In the genomic region with DNA sequence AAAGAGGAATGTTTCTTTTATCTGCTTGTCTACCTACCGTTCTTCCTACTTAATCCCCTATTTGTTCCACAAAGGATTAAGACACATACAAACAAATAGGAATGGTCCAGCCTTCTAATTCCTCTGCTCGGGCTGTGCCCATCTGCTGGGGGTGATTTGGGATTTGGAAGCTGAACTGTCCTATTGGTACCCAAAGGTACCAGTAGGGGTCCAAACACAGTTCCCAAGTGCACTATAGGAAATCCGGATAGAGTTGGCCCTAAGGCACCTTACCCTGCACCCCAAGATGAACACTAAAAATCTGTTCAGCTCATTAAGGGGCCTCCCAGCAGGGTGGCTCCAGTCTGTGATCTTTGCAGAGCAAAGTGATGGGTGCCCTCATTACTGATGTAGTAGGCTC, we compare ENCODE assay signal across 14 cellular contexts.
DNase-seq lines count a peak whose midpoint lies in the region; ATAC-seq and TF ChIP-seq lines count a peak whose summit lies in the region.
"Had no signal": no experiment of that assay in that cellular context is flagged by ENCODE, and none has a peak within 500 bp of the region (broad histone marks: within the 10 kb centered on the region; RNA-seq: fewer than 3 reads in every experiment).

No MANE protein-coding gene starts in this region.

- H3K4me3 ChIP-seq in GM23338 (no peak overlapping the region), WERI-Rb-1 (ENCODE audit: low read depth, low read length) (peak overlapping the region; percentile 9; the same call in 1 of the 2 replicates), trophoblast cell (ENCODE audit: low read depth, low read length) (no peak overlapping the region)
- H3K4me3 ChIP-seq: BLaER1, GM12878 had no signal

- H3K27ac ChIP-seq in GM23338 (ENCODE audit: low read depth): no peak overlapping the region
- peak overlapping the region; percentile 84 for H3K27ac ChIP-seq in WERI-Rb-1
- no peak overlapping the region for H3K27ac ChIP-seq in trophoblast cell (ENCODE audit: low read depth, low read length)
- H3K27ac ChIP-seq: BLaER1 had no signal

- H3K9ac ChIP-seq in trophoblast cell (ENCODE audit: low read length): no peak overlapping the region
- H3K9ac ChIP-seq: BLaER1 had no signal

- no peaks in the 10 kb centered on the region for H3K4me1 ChIP-seq in GM23338 (ENCODE audit: insufficient read depth)
- H3K4me1 ChIP-seq in trophoblast cell (ENCODE audit: control insufficient read depth in 1 of 2, insufficient read depth in 2 of 2, low read length in 2 of 2): no peaks in the 10 kb centered on the region
- H3K4me1 ChIP-seq: BLaER1 had no signal

- H2AFZ ChIP-seq in GM23338 (no peak overlapping the region), trophoblast cell (ENCODE audit: insufficient read depth, low read length, poor library complexity) (no peak overlapping the region)

- H3K4ac ChIP-seq in trophoblast cell (ENCODE audit: low read depth, low read length): no peak overlapping the region

- H2BK5ac ChIP-seq in trophoblast cell (ENCODE audit: low read depth, low read length, poor library complexity): no peak overlapping the region

- H4K91ac ChIP-seq in trophoblast cell (ENCODE audit: low read depth, low read length): no peak overlapping the region

- H3K36me3 ChIP-seq in GM23338 (ENCODE audit: insufficient read depth): no peaks in the 10 kb centered on the region
- H3K36me3 ChIP-seq in WERI-Rb-1: no peaks in the 10 kb centered on the region
- no peaks in the 10 kb centered on the region for H3K36me3 ChIP-seq in trophoblast cell (ENCODE audit: control insufficient read depth in 1 of 2, insufficient read depth in 2 of 2, low read length in 2 of 2)
- H3K36me3 ChIP-seq: BLaER1 had no signal

- H3K18ac ChIP-seq in trophoblast cell (ENCODE audit: low read length): no peak overlapping the region

- no peak overlapping the region for H4K12ac ChIP-seq in trophoblast cell (ENCODE audit: low read depth, low read length)

- H3K36me3 Mint-ChIP-seq in GM23338 (ENCODE audit: low read depth): no peaks in the 10 kb centered on the region
- H3K36me3 Mint-ChIP-seq in glutamatergic neuron (ENCODE audit: unreplicated experiment): no peaks in the 10 kb centered on the region
- H3K36me3 Mint-ChIP-seq: CD14-positive monocyte; CD4-positive, alpha-beta memory T cell had no signal

- no peaks in the 10 kb centered on the region for H4K20me1 ChIP-seq in GM23338 (replicated peaks; ENCODE audit: insufficient read depth)
- H4K20me1 ChIP-seq: BLaER1 had no signal

- no CpG with 5 or more reads among the region's 3 CpGs for WGBS in trophoblast cell (ENCODE audit: extremely low coverage, insufficient coverage, insufficient read length)

- H3K27ac Mint-ChIP-seq in GM23338 (no peak overlapping the region), glutamatergic neuron (ENCODE audit: unreplicated experiment) (no peak overlapping the region)
- H3K27ac Mint-ChIP-seq: CD14-positive monocyte; CD4-positive, alpha-beta memory T cell; H9 had no signal

- DNase-seq in GM23338 (ENCODE audit: low spot score) (no peak), WERI-Rb-1 (peak; percentile 78), glutamatergic neuron (no peak), epidermal melanocyte (ENCODE audit: insufficient read length, low spot score) (no peak), trophoblast cell (no peak), pons (ENCODE audit: low spot score) (no peak)
- DNase-seq: 8988T; CD4-positive, alpha-beta memory T cell; DMS79 treated with DMSO at 0.1 percent for 48 hours; H9 had no signal

- no peak overlapping the region for H4K8ac ChIP-seq in trophoblast cell (ENCODE audit: low read depth, low read length)

- H3K9me3 Mint-ChIP-seq in GM23338: no peaks in the 10 kb centered on the region
- H3K9me3 Mint-ChIP-seq in glutamatergic neuron (ENCODE audit: unreplicated experiment): no peaks in the 10 kb centered on the region
- H3K9me3 Mint-ChIP-seq: H9 had no signal

- no peak overlapping the region for H2BK120ac ChIP-seq in trophoblast cell (ENCODE audit: insufficient read depth, low read length, poor library complexity)

- H3K79me2 ChIP-seq in GM23338 (replicated peaks; ENCODE audit: insufficient read depth) (no peaks in the 10 kb centered on the region), trophoblast cell (ENCODE audit: control insufficient read depth, insufficient read depth, low read length, poor library complexity) (no peaks in the 10 kb centered on the region)

- TF ChIP-seq CTCF in GM23338 (conservative IDR thresholded peaks at IDR 0.05; ENCODE audit: low read depth in 2 of 2) (no peak; a peak in 1 of 4 replicates), WERI-Rb-1 (IDR thresholded peaks at IDR 0.05; ENCODE audit: low read depth, low read length) (peak; percentile 23; the same call in 1 of the 2 replicates), glutamatergic neuron (IDR thresholded peaks at IDR 0.05; ENCODE audit: partially characterized antibody, unreplicated experiment) (peak; percentile 18)

- H3K4me1 Mint-ChIP-seq in GM23338 (peaks cover 17% of the 10 kb centered on the region; the same call in 2 of the 3 replicates), glutamatergic neuron (ENCODE audit: low read depth, unreplicated experiment) (no peaks in the 10 kb centered on the region)
- H3K4me1 Mint-ChIP-seq: CD14-positive monocyte; CD4-positive, alpha-beta memory T cell had no signal

- H3K4me2 ChIP-seq in GM23338 (no peak overlapping the region), trophoblast cell (ENCODE audit: low read length) (no peak overlapping the region)
- H3K4me2 ChIP-seq: BLaER1 had no signal

- peak; percentile 61 for ATAC-seq in GM23338
- ATAC-seq in HG03520 (IDR thresholded peaks at IDR 0.05; ENCODE audit: unreplicated experiment): no peak
- ATAC-seq: GM12878 had no signal

- no peak overlapping the region for H3K23ac ChIP-seq in trophoblast cell (ENCODE audit: low read length)

- no peaks in the 10 kb centered on the region for H3K79me1 ChIP-seq in trophoblast cell (ENCODE audit: low read length)

- H2AK5ac ChIP-seq in trophoblast cell (ENCODE audit: low read length): no peak overlapping the region

- no peak overlapping the region for H3K14ac ChIP-seq in trophoblast cell (ENCODE audit: low read length)

- H2BK12ac ChIP-seq in trophoblast cell (ENCODE audit: low read length): no peak overlapping the region

- no peak overlapping the region for H3K4me3 Mint-ChIP-seq in GM23338
- H3K4me3 Mint-ChIP-seq in glutamatergic neuron (ENCODE audit: unreplicated experiment): no peak overlapping the region
- H3K4me3 Mint-ChIP-seq: CD14-positive monocyte; CD4-positive, alpha-beta memory T cell; H9 had no signal

- H3K9me3 ChIP-seq in WERI-Rb-1 (ENCODE audit: severe bottlenecking) (no peaks in the 10 kb centered on the region), trophoblast cell (ENCODE audit: insufficient read depth, low read depth, low read length) (no peaks in the 10 kb centered on the region)
- H3K9me3 ChIP-seq: BLaER1 had no signal

- H3K27me3 Mint-ChIP-seq in GM23338 (ENCODE audit: insufficient read depth, low read depth, poor library complexity) (no peaks in the 10 kb centered on the region), glutamatergic neuron (ENCODE audit: unreplicated experiment) (peaks cover 2% of the 10 kb centered on the region)

- H3F3A ChIP-seq in GM23338 (replicated peaks; ENCODE audit: low read depth): no peaks in the 10 kb centered on the region

- H3K27me3 ChIP-seq in GM23338 (ENCODE audit: insufficient read depth) (no peaks in the 10 kb centered on the region), WERI-Rb-1 (ENCODE audit: insufficient read depth, low read depth, severe bottlenecking) (no peaks in the 10 kb centered on the region), trophoblast cell (ENCODE audit: insufficient read depth, low read length) (no peaks in the 10 kb centered on the region)
- H3K27me3 ChIP-seq: BLaER1 had no signal

- peaks cover 17% of the 10 kb centered on the region for H3K9me2 ChIP-seq in GM23338 (ENCODE audit: insufficient read depth)

TF ChIP-seq in GM23338, 12 proteins besides CTCF, POLR2A, EP300 and RAD21:
- TF ChIP-seq EZH2phosphoT487 (IDR thresholded peaks at IDR 0.05; ENCODE audit: unreplicated experiment): no peak

Comparison
In these comparisons a context has a peak if more than half of its experiments do, and no peak if none do; other contexts are left out.
1. CTCF ChIP-seq: peak in WERI-Rb-1 (single experiment) and glutamatergic neuron (single experiment); none in GM23338 (0 of 2).